In the genomic region with DNA sequence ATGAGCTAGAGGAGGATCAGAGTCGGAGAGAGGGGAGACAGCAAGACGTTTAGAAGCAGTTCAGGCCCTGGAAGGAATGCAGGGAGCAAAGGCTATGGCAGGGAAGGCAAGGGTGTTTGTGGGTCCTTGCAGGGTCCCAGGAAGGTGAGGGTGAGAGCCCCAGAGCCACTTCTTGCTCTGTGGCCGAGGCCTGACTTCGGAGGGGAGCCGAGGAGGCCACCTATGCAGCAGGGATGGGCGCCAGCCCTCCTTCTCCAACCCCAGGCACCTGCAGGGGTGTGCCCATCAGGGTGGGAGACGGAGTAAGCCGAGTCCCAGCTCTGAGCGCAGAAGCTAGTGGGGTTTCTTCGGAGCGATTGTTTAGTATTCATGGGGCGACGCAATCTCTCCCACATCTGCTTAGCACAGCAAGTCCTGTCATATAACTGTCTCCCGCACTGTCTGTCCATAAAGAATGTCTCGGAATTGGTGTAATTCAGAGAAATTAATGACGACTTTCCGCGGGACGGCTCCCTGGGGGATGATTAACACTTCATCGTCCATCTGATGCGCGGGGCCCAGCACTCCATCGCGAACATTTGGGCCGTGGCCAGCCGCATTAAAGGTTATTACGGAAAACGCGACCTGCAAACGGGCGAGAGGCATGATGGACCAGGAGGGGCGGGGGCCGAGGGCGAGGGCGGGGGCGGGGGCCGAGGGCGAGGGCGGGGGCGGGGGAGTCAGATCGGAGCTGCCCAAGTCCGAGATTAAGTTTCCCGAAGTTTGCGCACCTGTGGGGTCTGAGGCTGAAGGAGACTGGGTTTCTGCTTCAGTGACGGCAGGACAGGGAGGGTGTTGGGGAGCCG, we compare ENCODE assay signal across 1 cellular context.
TF ChIP-seq lines count a peak whose summit lies in the region.

No MANE protein-coding gene starts in this region.

TF ChIP-seq in IMR-90, 13 proteins besides CTCF, POLR2A, EP300 and RAD21:
- TF ChIP-seq MAZ (IDR thresholded peaks at IDR 0.05; ENCODE audit: borderline replicate concordance, low read depth, low read length) (no peak), NFE2L2 (IDR thresholded peaks at IDR 0.05; ENCODE audit: low read depth, low read length) (no peak), CHD1 (IDR thresholded peaks at IDR 0.05; ENCODE audit: low read depth, low read length) (no peak), SMC3 (IDR thresholded peaks at IDR 0.05; ENCODE audit: low read depth, low read length) (no peak), CEBPB (IDR thresholded peaks at IDR 0.05; ENCODE audit: low read depth, low read length) (no peak), MXI1 (IDR thresholded peaks at IDR 0.05; ENCODE audit: borderline replicate concordance, low read depth, low read length) (no peak), BHLHE40 (IDR thresholded peaks at IDR 0.05; ENCODE audit: low read depth, low read length) (no peak), FOS (IDR thresholded peaks at IDR 0.05; ENCODE audit: low read depth, low read length) (no peak), MAFK (IDR thresholded peaks at IDR 0.05; ENCODE audit: low read depth, low read length) (no peak), RCOR1 (IDR thresholded peaks at IDR 0.05; ENCODE audit: insufficient replicate concordance, low read length) (no peak), RFX5 (IDR thresholded peaks at IDR 0.05; ENCODE audit: low read depth, low read length) (no peak)
- TF ChIP-seq, protein P1, sequence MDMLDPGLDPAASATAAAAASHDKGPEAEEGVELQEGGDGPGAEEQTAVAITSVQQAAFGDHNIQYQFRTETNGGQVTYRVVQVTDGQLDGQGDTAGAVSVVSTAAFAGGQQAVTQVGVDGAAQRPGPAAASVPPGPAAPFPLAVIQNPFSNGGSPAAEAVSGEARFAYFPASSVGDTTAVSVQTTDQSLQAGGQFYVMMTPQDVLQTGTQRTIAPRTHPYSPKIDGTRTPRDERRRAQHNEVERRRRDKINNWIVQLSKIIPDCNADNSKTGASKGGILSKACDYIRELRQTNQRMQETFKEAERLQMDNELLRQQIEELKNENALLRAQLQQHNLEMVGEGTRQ (IDR thresholded peaks at IDR 0.05; ENCODE audit: low read depth, low read length): no peak
- TF ChIP-seq, protein P2, sequence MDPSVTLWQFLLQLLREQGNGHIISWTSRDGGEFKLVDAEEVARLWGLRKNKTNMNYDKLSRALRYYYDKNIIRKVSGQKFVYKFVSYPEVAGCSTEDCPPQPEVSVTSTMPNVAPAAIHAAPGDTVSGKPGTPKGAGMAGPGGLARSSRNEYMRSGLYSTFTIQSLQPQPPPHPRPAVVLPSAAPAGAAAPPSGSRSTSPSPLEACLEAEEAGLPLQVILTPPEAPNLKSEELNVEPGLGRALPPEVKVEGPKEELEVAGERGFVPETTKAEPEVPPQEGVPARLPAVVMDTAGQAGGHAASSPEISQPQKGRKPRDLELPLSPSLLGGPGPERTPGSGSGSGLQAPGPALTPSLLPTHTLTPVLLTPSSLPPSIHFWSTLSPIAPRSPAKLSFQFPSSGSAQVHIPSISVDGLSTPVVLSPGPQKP (IDR thresholded peaks at IDR 0.05; ENCODE audit: borderline replicate concordance, low read depth, low read length): no peak
